In genomic region chr4:153233761-153234371, GRCh38 we compare ENCODE assay signal across 10 cellular contexts. TPM values are rescaled to one million over a fixed set of nuclear protein-coding genes. Genes with fewer than 3 reads are reported as not detected.
DNase-seq lines count a peak whose midpoint lies in the region; ATAC-seq, FAIRE-seq and TF ChIP-seq lines count a peak whose summit lies in the region.
"Had no signal": no experiment of that assay in that cellular context is flagged by ENCODE, and none has a peak within 500 bp of the region (broad histone marks: within the 10 kb centered on the region; RNA-seq: fewer than 3 reads in every experiment).

No MANE protein-coding gene starts in this region.

- H3K4me3 Mint-ChIP-seq in chondrocyte (ENCODE audit: unreplicated experiment) = no peak overlapping the region

- no peaks in the 10 kb centered on the region for H3K9me3 Mint-ChIP-seq in chondrocyte (ENCODE audit: low read depth)

- DNase-seq in AG20443 (ENCODE audit: low spot score) = peak; percentile 79
- DNase-seq in KBM-7 = peak; percentile 43
- DNase-seq in chondrocyte (ENCODE audit: low spot score) = no peak
- peak; percentile 68 for DNase-seq in myocyte (ENCODE audit: low read depth)
- DNase-seq in D721Med (ENCODE audit: insufficient read length, low spot score) = no peak
- DNase-seq: erythroblast, NCI-H526 had no signal

- TF ChIP-seq CTCF in chondrocyte (IDR thresholded peaks at IDR 0.05) = no peak
- TF ChIP-seq CTCF in D721Med (IDR thresholded peaks at IDR 0.05; ENCODE audit: insufficient read depth, missing control alignments) = no peak

- in situ Hi-C loops in KBM-7 (cut with MboI; ENCODE audit: low pct_unique_long_range_greater_than_20kb, low sequenced_read_pairs) = no loop called here

- no peaks in the 10 kb centered on the region for H3K27me3 Mint-ChIP-seq in chondrocyte (ENCODE audit: low read depth)

- FAIRE-seq in D721Med (lab: Jason Lieb, UNC) = no peak

- peaks cover 38% of the 10 kb centered on the region for H3K4me1 Mint-ChIP-seq in chondrocyte (ENCODE audit: low read depth)

- H3K36me3 Mint-ChIP-seq in chondrocyte (ENCODE audit: low read depth) = no peaks in the 10 kb centered on the region

- ATAC-seq in GM18517 (IDR thresholded peaks at IDR 0.05; ENCODE audit: unreplicated experiment) (no peak), HG02571 (IDR thresholded peaks at IDR 0.05; ENCODE audit: unreplicated experiment) (no peak), HG03354 (IDR thresholded peaks at IDR 0.05; ENCODE audit: poor library complexity, severe bottlenecking, unreplicated experiment) (no peak)

- H3K27ac Mint-ChIP-seq in chondrocyte (ENCODE audit: unreplicated experiment) = peak overlapping the region; percentile 87

RNA-seq across cellular contexts. Expression of gene TRIM2, which starts 29.6 kb away (rescaled TPM):
- total RNA-seq in chondrocyte = 18.2 to 25.8 TPM (median 19.1 TPM) in 3 replicates
- 8.0 and 8.3 TPM in 2 replicates for total RNA-seq in myocyte
- 2.8 TPM for polyA plus RNA-seq in myocyte (2012)

Comparison
In these comparisons a context has a peak if more than half of its experiments do, and no peak if none do; other contexts are left out.
1. DNase-seq: peak in AG20443 (single experiment), KBM-7 (single experiment) and myocyte (single experiment); none in chondrocyte (single experiment) and D721Med (single experiment).